ENCODE assay signal across 8 cellular contexts in the genomic region with DNA sequence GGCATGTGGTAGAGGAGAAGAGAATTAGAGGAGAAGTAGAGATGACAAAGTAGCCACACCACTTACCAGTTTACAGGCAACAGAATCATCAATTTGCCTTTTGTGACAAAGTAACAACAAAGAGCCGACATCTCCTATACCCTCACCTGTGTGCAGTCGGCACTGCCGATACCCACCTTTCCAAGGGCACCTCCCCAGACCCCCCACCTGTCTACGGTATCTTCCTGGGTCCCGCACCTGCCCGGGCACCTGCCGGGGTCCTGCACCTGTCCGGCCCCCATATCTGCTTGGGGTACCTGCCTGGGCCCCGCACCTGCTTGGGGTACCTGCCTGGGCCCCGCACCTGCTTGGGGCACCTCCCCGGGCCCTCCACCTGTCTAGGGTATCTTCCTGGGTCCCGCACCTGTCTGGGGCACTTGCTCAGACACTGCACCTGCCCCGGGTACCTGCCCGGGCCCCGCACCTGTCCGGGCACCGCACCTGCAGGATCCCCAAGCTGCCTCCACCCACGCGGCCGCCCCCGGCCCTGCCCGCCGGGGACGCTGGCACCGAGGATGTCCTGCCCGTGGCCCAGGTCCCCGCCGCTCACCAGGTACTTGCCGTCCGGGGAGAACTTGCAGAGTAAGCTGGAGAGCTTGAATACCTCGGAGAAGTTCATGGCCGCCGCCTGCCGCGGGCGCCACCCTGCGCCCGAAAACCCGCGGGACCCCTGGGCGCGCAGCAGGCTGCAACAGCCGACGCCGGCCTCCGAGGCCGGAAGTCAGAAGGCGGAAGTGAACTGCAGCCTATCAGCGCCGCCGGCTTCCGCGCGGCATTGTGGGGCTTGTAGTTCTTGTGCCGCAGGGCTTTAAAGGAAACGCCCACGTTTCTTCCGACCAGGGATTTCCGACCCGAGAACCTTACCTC. TPM values are rescaled to one million over a fixed set of nuclear protein-coding genes. Genes with fewer than 3 reads are reported as not detected.
DNase-seq lines count a peak whose midpoint lies in the region; FAIRE-seq and TF ChIP-seq lines count a peak whose summit lies in the region.

A gene with protein sequence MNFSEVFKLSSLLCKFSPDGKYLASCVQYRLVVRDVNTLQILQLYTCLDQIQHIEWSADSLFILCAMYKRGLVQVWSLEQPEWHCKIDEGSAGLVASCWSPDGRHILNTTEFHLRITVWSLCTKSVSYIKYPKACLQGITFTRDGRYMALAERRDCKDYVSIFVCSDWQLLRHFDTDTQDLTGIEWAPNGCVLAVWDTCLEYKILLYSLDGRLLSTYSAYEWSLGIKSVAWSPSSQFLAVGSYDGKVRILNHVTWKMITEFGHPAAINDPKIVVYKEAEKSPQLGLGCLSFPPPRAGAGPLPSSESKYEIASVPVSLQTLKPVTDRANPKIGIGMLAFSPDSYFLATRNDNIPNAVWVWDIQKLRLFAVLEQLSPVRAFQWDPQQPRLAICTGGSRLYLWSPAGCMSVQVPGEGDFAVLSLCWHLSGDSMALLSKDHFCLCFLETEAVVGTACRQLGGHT (minus strand): TSS at position 762 of the 906 bp plus-strand sequence. CDS start 104 bp downstream, at position 658.

- peak; percentile 26; the same call in 1 of the 2 replicates for TF ChIP-seq CTCF in LNCaP clone FGC (IDR thresholded peaks at IDR 0.05; ENCODE audit: control insufficient read depth, extremely low read depth, insufficient read depth)

- peak within 1 kb of the TSS; percentile 88 for H3K9ac ChIP-seq in neuronal stem cell (ENCODE audit: low read depth, low read length, poor library complexity)
- H3K9ac ChIP-seq in subcutaneous abdominal adipose tissue (ENCODE audit: low read length in 5 of 5): peak within 1 kb of the TSS in 4 of 5 donors; percentile 66 to 87 (median 75)

- H3K9me3 ChIP-seq in SJCRH30 (replicated peaks) (no peaks in the 10 kb centered on the region), neuronal stem cell (replicated peaks in 1 of 2; ENCODE audit: control insufficient read depth in 2 of 2, insufficient read depth in 1 of 2, low read depth in 1 of 2, low read length in 2 of 2) (peaks cover 0 to 2% of the 10 kb centered on the region in 2 donors), subcutaneous abdominal adipose tissue (ENCODE audit: control insufficient read depth in 5 of 5, low read length in 5 of 5) (no peaks in the 10 kb centered on the region)

- H4K8ac ChIP-seq in neuronal stem cell (ENCODE audit: low read depth, low read length): peak within 1 kb of the TSS; percentile 77

- H3K27ac ChIP-seq in SJCRH30 (0 out of 2 replicates have a peak within 1 kb of the TSS, but pooled peaks have one; percentile 9), neuronal stem cell (replicated peaks; ENCODE audit: low read length) (no peak within 1 kb of the TSS), subcutaneous abdominal adipose tissue (ENCODE audit: low read depth, low read length) (peak within 1 kb of the TSS; percentile 46)

- H2BK15ac ChIP-seq in neuronal stem cell (ENCODE audit: low read length): no peak within 1 kb of the TSS

- H2AK5ac ChIP-seq in neuronal stem cell (ENCODE audit: low read depth, low read length): peak within 1 kb of the TSS; percentile 82

- peak within 1 kb of the TSS; percentile 78 for H3K4me3 ChIP-seq in LNCaP clone FGC (ENCODE audit: low read depth, low read length)
- H3K4me3 ChIP-seq in SJCRH30: peak within 1 kb of the TSS; percentile 71
- peak within 1 kb of the TSS; percentile 89 to 94 for H3K4me3 ChIP-seq in neuronal stem cell (ENCODE audit: low read length in 2 of 2)
- peak within 1 kb of the TSS; percentile 68 to 95 (median 78) for H3K4me3 ChIP-seq in subcutaneous abdominal adipose tissue (ENCODE audit: low read depth in 1 of 5, low read length in 5 of 5)

- peaks cover 9% of the 10 kb centered on the region; the same call in 1 of the 2 replicates for H3K4me1 ChIP-seq in SJCRH30
- H3K4me1 ChIP-seq in neuronal stem cell (ENCODE audit: control insufficient read depth in 2 of 2, insufficient read depth in 1 of 2, low read depth in 1 of 2, low read length in 2 of 2): peaks cover 3 to 8% of the 10 kb centered on the region in 2 donors
- H3K4me1 ChIP-seq in subcutaneous abdominal adipose tissue (ENCODE audit: control insufficient read depth in 5 of 5, insufficient read depth in 5 of 5, low read length in 5 of 5): peaks cover 6 to 42% (median 33%) of the 10 kb centered on the region in 5 donors

- H3K4ac ChIP-seq in neuronal stem cell (ENCODE audit: low read length): peak within 1 kb of the TSS; percentile 99

- no peak within 1 kb of the TSS for H3K14ac ChIP-seq in neuronal stem cell (ENCODE audit: low read length)

- FAIRE-seq in G401.6 (lab: Jason Lieb, UNC): peak; percentile 97
- no peak for FAIRE-seq in frontal cortex (lab: Jason Lieb, UNC)

- H3K79me1 ChIP-seq in neuronal stem cell (ENCODE audit: low read depth, low read length): peaks cover 7% of the 10 kb centered on the region

- H2BK120ac ChIP-seq in neuronal stem cell (ENCODE audit: low read depth, low read length): no peak within 1 kb of the TSS

- H2AFZ ChIP-seq in neuronal stem cell (ENCODE audit: low read length): peak within 1 kb of the TSS; percentile 99

- peak; percentile 90 for DNase-seq in H4 (ENCODE audit: low spot score)
- DNase-seq in LNCaP clone FGC (ENCODE audit: low read depth): peak; percentile 64
- DNase-seq in SJCRH30: peak; percentile 93 to 97
- peak; percentile 83 for DNase-seq in activated gamma-delta T cell treated with anti-CD3 and anti-CD28 coated beads, Interleukin-2, amount 50 U/mL, for 16 hours (ENCODE audit: low read depth)
- peak; percentile 97 for DNase-seq in frontal cortex (ENCODE audit: low spot score in 2 of 2)
- DNase-seq in neuronal stem cell (ENCODE audit: low spot score): peak; percentile 86

- H2BK12ac ChIP-seq in neuronal stem cell (ENCODE audit: low read length): no peak within 1 kb of the TSS

- H4K91ac ChIP-seq in neuronal stem cell (ENCODE audit: low read depth, low read length, poor library complexity): no peak within 1 kb of the TSS

- no CpG with 5 or more reads among the region's 60 CpGs for WGBS in neuronal stem cell (ENCODE audit: extremely low coverage in 2 of 2, insufficient read length in 2 of 2, insufficient replicate concordance in 1 of 2), 2 donors

- peak within 1 kb of the TSS; percentile 39 for H2BK5ac ChIP-seq in neuronal stem cell (ENCODE audit: low read length)

- H3K27me3 ChIP-seq in SJCRH30 (no peaks in the 10 kb centered on the region), neuronal stem cell (ENCODE audit: control insufficient read depth in 3 of 3, insufficient read depth in 3 of 3, low read depth in 1 of 3, low read length in 3 of 3) (peaks cover 31 to 47% (median 45%) of the 10 kb centered on the region in 3 experiments), subcutaneous abdominal adipose tissue (ENCODE audit: control insufficient read depth in 5 of 5, insufficient read depth in 4 of 5, low read length in 5 of 5) (peaks cover 30 to 36% (median 32%) of the 10 kb centered on the region in 5 donors)

- H3K23ac ChIP-seq in neuronal stem cell (ENCODE audit: low read depth, low read length, poor library complexity): peak within 1 kb of the TSS; percentile 92

- peak within 1 kb of the TSS; percentile 79 for H3K4me2 ChIP-seq in neuronal stem cell (ENCODE audit: insufficient read depth, low read length, poor library complexity, severe bottlenecking)

- H3K36me3 ChIP-seq in SJCRH30 (peaks cover 13% of the 10 kb centered on the region), neuronal stem cell (replicated peaks in 1 of 2; ENCODE audit: control insufficient read depth in 2 of 2, insufficient read depth in 2 of 2, low read length in 2 of 2) (peaks cover 2 to 31% of the 10 kb centered on the region in 2 donors), subcutaneous abdominal adipose tissue (ENCODE audit: control insufficient read depth in 5 of 5, insufficient read depth in 5 of 5, low read length in 5 of 5) (peaks cover 6 to 29% (median 25%) of the 10 kb centered on the region in 5 donors)

- peak within 1 kb of the TSS; percentile 95 for H3K18ac ChIP-seq in neuronal stem cell (ENCODE audit: low read length)

RNA-seq across cellular contexts. Expression of the gene that starts here (rescaled TPM):
- 23.8 and 29.5 TPM in 2 replicates for total RNA-seq in H4 (2014; rRNA removed; shearing (Covaris generic))
- 41.6 and 47.9 TPM in 2 replicates for total RNA-seq in SJCRH30 (2014; rRNA removed; shearing (Covaris generic))
- 15.1 TPM for total RNA-seq in frontal cortex
- 24.6 TPM for polyA plus RNA-seq in neuronal stem cell (2013, experiment 1 of 2)
- 25.7 TPM for polyA plus RNA-seq in neuronal stem cell (2013, experiment 2 of 2)
